Comparison of ENCODE assay signal across 16 cellular contexts in the genomic region with DNA sequence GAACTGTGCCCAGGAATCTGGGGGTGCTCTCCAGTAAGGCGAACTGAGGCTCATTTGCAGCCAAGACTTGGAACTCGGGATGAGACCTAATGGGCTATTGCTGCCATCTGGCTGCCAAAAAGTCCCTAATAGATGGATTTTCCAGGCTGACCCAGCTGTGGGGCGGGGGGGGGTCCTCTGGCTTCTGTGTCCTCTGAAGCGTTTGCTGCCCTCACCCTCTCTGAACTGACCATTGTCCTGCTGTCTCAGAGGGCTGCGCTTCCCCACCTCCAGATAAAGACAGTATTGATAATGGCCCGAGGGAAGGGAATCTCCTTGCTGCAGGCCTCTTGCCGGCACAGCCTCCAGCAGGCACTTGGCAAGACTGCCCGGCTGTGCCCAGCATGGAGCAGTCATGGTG. TPM values are rescaled to one million over a fixed set of nuclear protein-coding genes. Genes with fewer than 3 reads are reported as not detected.
A peak's percentile ranks its signal among the peaks of the same experiment; 100 is the strongest.
DNase-seq lines count a peak whose midpoint lies in the region; ATAC-seq, FAIRE-seq and TF ChIP-seq lines count a peak whose summit lies in the region.
"Had no signal": no experiment of that assay in that cellular context is flagged by ENCODE, and none has a peak within 500 bp of the region (broad histone marks: within the 10 kb centered on the region; RNA-seq: fewer than 3 reads in every experiment).

No MANE protein-coding gene starts in this region.

- ATAC-seq in A549 (no peak), GM18519 (IDR thresholded peaks at IDR 0.05; ENCODE audit: low FRiP score, unreplicated experiment) (no peak)
- ATAC-seq in activated CD4-positive, alpha-beta T cell treated with anti-CD3 and anti-CD28 coated beads for 36 hours = no peak
- ATAC-seq: left ventricle myocardium superior had no signal

- H3K36me3 Mint-ChIP-seq in HFFc6 (ENCODE audit: low read depth) = 0 out of 2 replicates have a peak, but pooled peaks cover 8% of the 10 kb centered on the region
- peaks cover 26% of the 10 kb centered on the region for H3K36me3 Mint-ChIP-seq in neural progenitor cell
- peaks cover 22% of the 10 kb centered on the region for H3K36me3 Mint-ChIP-seq in activated CD4-positive, alpha-beta T cell treated with anti-CD3 and anti-CD28 coated beads for 36 hours (ENCODE audit: low read depth)

- H3F3A ChIP-seq in neural progenitor cell (ENCODE audit: low read depth) = no peaks in the 10 kb centered on the region

- H3K79me2 ChIP-seq in neural progenitor cell (ENCODE audit: low read depth) = no peaks in the 10 kb centered on the region

- H3K27ac Mint-ChIP-seq in HFFc6 (no peak overlapping the region), neural progenitor cell (peak overlapping the region; percentile 82)
- no peak overlapping the region for H3K27ac Mint-ChIP-seq in activated CD4-positive, alpha-beta T cell treated with anti-CD3 and anti-CD28 coated beads for 36 hours

- CTCF ChIA-PET in A549 (lab: Yijun Ruan, JAX) = interaction anchor here (0.6 to 5.1 kb wide), 6 partner anchors 15 to 454 kb away, joined by 3 to 18 read pairs (median 4); no protein-coding TSS in a partner anchor
- CTCF ChIA-PET in activated CD4-positive, alpha-beta T cell treated with anti-CD3 and anti-CD28 coated beads for 36 hours (lab: Charles Lee) = interaction anchor here (1.3 kb wide), 1 partner anchor 20 kb away, joined by 3 read pairs; no protein-coding TSS in a partner anchor

- H3K27ac ChIP-seq in A549 (no peak overlapping the region), neural progenitor cell (no peak overlapping the region)
- H3K27ac ChIP-seq: SJSA1, VCaP had no signal

- H3K36me3 ChIP-seq in neural progenitor cell = no peaks in the 10 kb centered on the region

- H3K4me1 Mint-ChIP-seq in HFFc6 (ENCODE audit: low read depth) (no peaks in the 10 kb centered on the region), neural progenitor cell (peaks cover 9% of the 10 kb centered on the region)
- H3K4me1 Mint-ChIP-seq in activated CD4-positive, alpha-beta T cell treated with anti-CD3 and anti-CD28 coated beads for 36 hours = peaks cover 10% of the 10 kb centered on the region

- no peaks in the 10 kb centered on the region for H4K20me1 ChIP-seq in neural progenitor cell (ENCODE audit: low read depth)

- no peaks in the 10 kb centered on the region; the same call in 1 of the 2 replicates for H3K27me3 Mint-ChIP-seq in HFFc6 (ENCODE audit: insufficient read depth)
- peaks cover 2% of the 10 kb centered on the region for H3K27me3 Mint-ChIP-seq in neural progenitor cell (ENCODE audit: insufficient read depth, low read depth)
- H3K27me3 Mint-ChIP-seq in activated CD4-positive, alpha-beta T cell treated with anti-CD3 and anti-CD28 coated beads for 36 hours = no peaks in the 10 kb centered on the region

- intact Hi-C loops in activated CD4-positive, alpha-beta T cell treated with anti-CD3 and anti-CD28 coated beads for 36 hours (cut with DNase I, micrococcal nuclease) = no loop called here

- POLR2A ChIA-PET in A549 (lab: Yijun Ruan, JAX) = no interaction called here
- POLR2A ChIA-PET in activated CD4-positive, alpha-beta T cell treated with anti-CD3 and anti-CD28 coated beads for 36 hours (lab: Charles Lee) = no interaction called here

- H3K4me1 ChIP-seq in A549 (no peaks in the 10 kb centered on the region), neural progenitor cell (peaks cover 9% of the 10 kb centered on the region)
- H3K4me1 ChIP-seq: SJSA1 had no signal

- H3K27me3 ChIP-seq in neural progenitor cell = no peaks in the 10 kb centered on the region
- H3K27me3 ChIP-seq: SJSA1 had no signal

- no peak overlapping the region for H3K4me3 ChIP-seq in A549
- H3K4me3 ChIP-seq in neural progenitor cell = no peak overlapping the region
- H3K4me3 ChIP-seq: SJSA1 had no signal

- no peak for TF ChIP-seq POLR2A in A549 (IDR thresholded peaks at IDR 0.05; ENCODE audit: low read length)

- peak; percentile 10; the same call in 1 of the 3 replicates for TF ChIP-seq CTCF in A549 (IDR thresholded peaks at IDR 0.05)
- peak; percentile 59; the same call in 1 of the 2 replicates for TF ChIP-seq CTCF in HFFc6 (IDR thresholded peaks at IDR 0.05)
- TF ChIP-seq CTCF in neural progenitor cell (IDR thresholded peaks at IDR 0.05) = peak; percentile 44

- WGBS in A549 (ENCODE audit: missing lambda C conversion rate) = 72% methylated on average over 8 of the region's 8 CpGs

- no peak overlapping the region for H3K4me2 ChIP-seq in A549
- H3K4me2 ChIP-seq in neural progenitor cell = no peak overlapping the region

- H3K9me3 Mint-ChIP-seq in HFFc6 (no peaks in the 10 kb centered on the region), neural progenitor cell (no peaks in the 10 kb centered on the region)
- no peaks in the 10 kb centered on the region for H3K9me3 Mint-ChIP-seq in activated CD4-positive, alpha-beta T cell treated with anti-CD3 and anti-CD28 coated beads for 36 hours (ENCODE audit: low read depth)

- 0 out of 5 replicates have a peak, but pooled peaks of 1 of the 2 experiments have one; percentile 12 for TF ChIP-seq RAD21 in A549 (conservative IDR thresholded peaks at IDR 0.05 in 1 of 2, IDR thresholded peaks at IDR 0.05 in 1 of 2)

- FAIRE-seq in A549 (lab: Jason Lieb, UNC) = no peak

- no peak for TF ChIP-seq EP300 in A549 (IDR thresholded peaks at IDR 0.05)

- no peak for DNase-seq in A549 (ENCODE audit: low read depth in 1 of 2, low spot score in 1 of 2)
- DNase-seq in HFFc6 = no peak
- DNase-seq in ecto neural progenitor cell (ENCODE audit: low spot score) = peak; percentile 58
- DNase-seq in neural progenitor cell (ENCODE audit: low spot score) = peak; percentile 75
- DNase-seq in NAMALWA (ENCODE audit: low spot score) = no peak
- DNase-seq in NCI-H146 treated with DMSO at 0.1 percent for 48 hours (lab: John Stamatoyannopoulos, UW; ENCODE audit: unreplicated experiment) = no peak
- DNase-seq in activated CD4-positive, alpha-beta T cell treated with anti-CD3 and anti-CD28 coated beads for 36 hours = no peak
- DNase-seq: DND-41; effector CD4-positive, alpha-beta T cell; glutamatergic neuron; left ventricle myocardium superior; NCI-H1694; NCI-H774 had no signal

- no peak overlapping the region for H2AFZ ChIP-seq in neural progenitor cell (replicated peaks)

- no peak overlapping the region for H3K9ac ChIP-seq in neural progenitor cell

- no peak overlapping the region for H3K4me3 Mint-ChIP-seq in HFFc6
- H3K4me3 Mint-ChIP-seq in neural progenitor cell = no peak overlapping the region
- no peak overlapping the region for H3K4me3 Mint-ChIP-seq in activated CD4-positive, alpha-beta T cell treated with anti-CD3 and anti-CD28 coated beads for 36 hours

- H3K9me3 ChIP-seq in A549 (no peaks in the 10 kb centered on the region), neural progenitor cell (ENCODE audit: low read depth) (no peaks in the 10 kb centered on the region)
- H3K9me3 ChIP-seq: SJSA1 had no signal

TF ChIP-seq in A549, 52 proteins besides CTCF, POLR2A, EP300 and RAD21:
- TF ChIP-seq RARB (CRISPR knock-in tag; IDR thresholded peaks at IDR 0.05) (no peak), PHF8 (IDR thresholded peaks at IDR 0.05; ENCODE audit: borderline replicate concordance, low read depth) (no peak), RFX5 (IDR thresholded peaks at IDR 0.05) (no peak), HOXB5 (CRISPR knock-in tag; IDR thresholded peaks at IDR 0.05) (no peak), ESRRA (IDR thresholded peaks at IDR 0.05; ENCODE audit: borderline replicate concordance, low read length) (no peak), ZC3H11A (IDR thresholded peaks at IDR 0.05) (no peak), NFE2L2 (conservative IDR thresholded peaks at IDR 0.05; ENCODE audit: low read length) (no peak), SREBF2 (IDR thresholded peaks at IDR 0.05) (no peak), KDM1A (IDR thresholded peaks at IDR 0.05; ENCODE audit: low read depth) (no peak), MYC (IDR thresholded peaks at IDR 0.05; ENCODE audit: borderline replicate concordance, low read length) (no peak), CEBPB (IDR thresholded peaks at IDR 0.05) (no peak), CBX8 (IDR thresholded peaks at IDR 0.05) (no peak), HEYL (CRISPR knock-in tag; IDR thresholded peaks at IDR 0.05) (no peak), EHMT2 (IDR thresholded peaks at IDR 0.05; ENCODE audit: low read depth) (no peak), FOXS1 (CRISPR knock-in tag; IDR thresholded peaks at IDR 0.05) (no peak), MAFK (IDR thresholded peaks at IDR 0.05; ENCODE audit: partially characterized antibody) (no peak), PBX3 (IDR thresholded peaks at IDR 0.05) (no peak), BHLHE40 (IDR thresholded peaks at IDR 0.05; ENCODE audit: low read depth, low read length) (no peak), CHD4 (IDR thresholded peaks at IDR 0.05; ENCODE audit: borderline replicate concordance) (no peak), FOSB (CRISPR knock-in tag; IDR thresholded peaks at IDR 0.05) (no peak)

RNA-seq across cellular contexts. Expression of gene CLEC2L, which starts 46.6 kb away (rescaled TPM):
- polyA plus RNA-seq in A549 (2011; rRNA removed) (0.28 TPM in 1 of 2 replicates, not detected in the other), A549 (2017; fragmentation: RNase III; extraction: RNeasy Plus Mini Kit Qiagen cat#74134 plus additional on column Dnase treatment) (0.13 TPM in 1 of 3 replicates, not detected in the others)
- 0.09 and 0.14 TPM in 2 replicates for polyA plus RNA-seq in A549 (2012; cell fraction: cytosol; rRNA removed)
- polyA plus RNA-seq in A549 (2012; cell fraction: nucleus; rRNA removed) = 0.06 and 0.24 TPM in 2 replicates
- 0.44 TPM in 1 of 2 replicates, not detected in the other for polyA minus RNA-seq in A549 (2011; rRNA and poly(A)+ RNA removed)
- not detected for total RNA-seq in HFFc6 (2021; fragmentation: NEBNext Ultra II Directional; extraction: Animal tissue kit (Norgen Biotek cat#: 25700))
- total RNA-seq in neural progenitor cell (ENCODE audit: low replicate concordance) = 0.15 and 0.50 TPM in 2 replicates
- not detected for total RNA-seq in activated CD4-positive, alpha-beta T cell treated with anti-CD3 and anti-CD28 coated beads for 36 hours
- total RNA-seq: left ventricle myocardium superior, SJSA1 had no signal

Comparison
In these comparisons a context has a peak if more than half of its experiments do, and no peak if none do; other contexts are left out.
1. DNase-seq: peak in ecto neural progenitor cell (single experiment) and neural progenitor cell (single experiment); none in A549 (0 of 2), HFFc6 (single experiment), NAMALWA (single experiment), NCI-H146 treated with DMSO at 0.1 percent for 48 hours (single experiment) and activated CD4-positive, alpha-beta T cell treated with anti-CD3 and anti-CD28 coated beads for 36 hours (single experiment).
2. Peak in every context shown above with its lines, with median percentiles within 50 percentile points of each other: CTCF ChIP-seq.